In genomic region chr12:14443531-14443930, GRCh38 we compare ENCODE assay signal across 12 cellular contexts.
A peak's percentile ranks its signal among the peaks of the same experiment; 100 is the strongest.
DNase-seq lines count a peak whose midpoint lies in the region; ATAC-seq and TF ChIP-seq lines count a peak whose summit lies in the region.
"Had no signal": no experiment of that assay in that cellular context is flagged by ENCODE, and none has a peak within 500 bp of the region (broad histone marks: within the 10 kb centered on the region; RNA-seq: fewer than 3 reads in every experiment).

No MANE protein-coding gene starts in this region.

- no peaks in the 10 kb centered on the region for H3K9me3 ChIP-seq in CD8-positive, alpha-beta T cell (ENCODE audit: low read length)

- H3K27me3 ChIP-seq in CD8-positive, alpha-beta T cell (ENCODE audit: insufficient read depth, low read length), result no peaks in the 10 kb centered on the region

- no peaks in the 10 kb centered on the region for H3K27me3 Mint-ChIP-seq in CD8-positive, alpha-beta T cell (ENCODE audit: low read depth)
- H3K27me3 Mint-ChIP-seq in T-cell, result no peaks in the 10 kb centered on the region

- no peaks in the 10 kb centered on the region for H3K4me1 ChIP-seq in CD8-positive, alpha-beta T cell (ENCODE audit: insufficient read depth, low read length)

- peaks cover 33% of the 10 kb centered on the region for H3K4me1 Mint-ChIP-seq in CD8-positive, alpha-beta T cell (ENCODE audit: low read depth)
- peaks cover 40 to 55% (median 52%) of the 10 kb centered on the region in 3 donors for H3K4me1 Mint-ChIP-seq in T-cell

- peak overlapping the region; percentile 76 for H3K27ac Mint-ChIP-seq in CD8-positive, alpha-beta T cell
- H3K27ac Mint-ChIP-seq in T-cell, result peak overlapping the region; percentile 58 to 75

- no peak overlapping the region for H3K4me3 Mint-ChIP-seq in CD8-positive, alpha-beta T cell
- no peak overlapping the region for H3K4me3 Mint-ChIP-seq in T-cell

- CTCF ChIA-PET in CD8-positive, alpha-beta T cell (lab: Charles Lee), result interaction anchor here (0.6 kb wide), 1 partner anchor 77 kb away, joined by 3 read pairs; no protein-coding TSS in a partner anchor
- CTCF ChIA-PET in T-cell (lab: Charles Lee), result interaction anchor here in 1 of 2 donors (0.6 kb wide), 1 partner anchor 15 kb away, joined by 3 read pairs; no protein-coding TSS in a partner anchor

- no peak for TF ChIP-seq CTCF in CD8-positive, alpha-beta T cell (IDR thresholded peaks at IDR 0.05)
- TF ChIP-seq CTCF in fibroblast of the aortic adventitia (IDR thresholded peaks at IDR 0.05; ENCODE audit: insufficient read depth, low read length), result no peak

- intact Hi-C loops in CD8-positive, alpha-beta T cell (cut with DNase I, micrococcal nuclease), result loop anchor here in 1 of 2 experiments (5.0 kb wide), 1 partner anchor 34 kb away; no protein-coding TSS in a partner anchor
- intact Hi-C loops in sciatic nerve (cut with DNase I), result no loop called here

- ATAC-seq in CD8-positive, alpha-beta T cell, result no peak
- ATAC-seq in T-cell (replicated peaks in 1 of 4) (no peak), sciatic nerve (peak; percentile 79), HG03135 (IDR thresholded peaks at IDR 0.05; ENCODE audit: unreplicated experiment) (no peak)

- TF ChIP-seq POLR2A in erythroblast (IDR thresholded peaks at IDR 0.05; ENCODE audit: low read length), result no peak

- POLR2A ChIA-PET in CD8-positive, alpha-beta T cell (lab: Charles Lee), result no interaction called here
- POLR2A ChIA-PET in T-cell (lab: Charles Lee), result no interaction called here

- H3K9me3 Mint-ChIP-seq in CD8-positive, alpha-beta T cell, result no peaks in the 10 kb centered on the region
- no peaks in the 10 kb centered on the region for H3K9me3 Mint-ChIP-seq in T-cell

- peaks cover 33% of the 10 kb centered on the region for H3K36me3 ChIP-seq in CD8-positive, alpha-beta T cell (ENCODE audit: insufficient read depth, low read length)

- no peak overlapping the region for H3K4me3 ChIP-seq in CD8-positive, alpha-beta T cell (ENCODE audit: low read depth, low read length)
- no peak overlapping the region for H3K4me3 ChIP-seq in fibroblast of the aortic adventitia (ENCODE audit: low read depth, low read length)
- H3K4me3 ChIP-seq: lung had no signal

- peaks cover 84% of the 10 kb centered on the region for H3K36me3 Mint-ChIP-seq in CD8-positive, alpha-beta T cell
- H3K36me3 Mint-ChIP-seq in T-cell, result peaks cover 66% of the 10 kb centered on the region

- no peak for DNase-seq in CD8-positive, alpha-beta T cell
- DNase-seq in T-cell (no peak), fibroblast of the aortic adventitia (ENCODE audit: low read depth) (peak; percentile 31), sciatic nerve (ENCODE audit: low spot score) (no peak), medulla oblongata (ENCODE audit: extremely low spot score) (no peak), erythroblast (lab: John Stamatoyannopoulos, UW) (no peak)
- DNase-seq in stimulated activated CD4-positive, alpha-beta T cell treated with anti-CD3 and anti-CD28 coated beads, Interleukin-2, amount 100 ng/mL, for 48 hours, result no peak
- DNase-seq: activated CD8-positive, alpha-beta memory T cell treated with anti-CD3 and anti-CD28 coated beads, Interleukin-2, amount 50 U/mL, for 48 hours; retina had no signal

- no peak overlapping the region for H3K27ac ChIP-seq in CD8-positive, alpha-beta T cell (ENCODE audit: low read depth, low read length)
- H3K27ac ChIP-seq: C4-2B had no signal
